In the genomic region with DNA sequence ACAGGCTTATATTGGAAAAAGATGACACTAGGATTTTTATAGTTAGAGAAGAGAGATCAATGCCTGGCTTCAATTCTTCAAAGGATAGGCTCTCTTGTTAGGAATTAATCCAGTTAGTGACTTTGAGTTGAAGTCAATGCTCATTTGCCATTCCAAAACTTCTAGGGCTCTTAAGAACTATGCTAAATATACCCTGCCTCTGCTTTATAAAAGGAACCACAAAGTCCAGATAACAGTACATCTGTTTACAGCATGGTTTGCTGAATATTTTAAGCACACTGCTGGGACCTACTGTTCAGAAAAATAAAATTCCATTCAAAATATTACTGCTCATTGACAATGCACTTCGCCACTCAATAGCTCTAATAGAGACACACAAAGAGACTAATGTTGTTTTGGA, we compare ENCODE assay signal across 24 cellular contexts.
"Had no signal": no experiment of that assay in that cellular context is flagged by ENCODE, and none has a peak within 500 bp of the region (broad histone marks: within the 10 kb centered on the region; RNA-seq: fewer than 3 reads in every experiment).

No MANE protein-coding gene starts in this region.

- H3K9ac ChIP-seq: parathyroid adenoma had no signal

- H3K36me3 ChIP-seq: gastroesophageal sphincter, left ventricle myocardium inferior, prostate gland, right lobe of liver, tibial nerve, upper lobe of right lung, vagina had no signal

- FAIRE-seq: kidney had no signal

- H3K9me3 ChIP-seq: gastroesophageal sphincter, prostate gland, right lobe of liver, testis, upper lobe of right lung, vagina had no signal

- H3K27ac ChIP-seq: coronary artery, gastroesophageal sphincter, left ventricle myocardium inferior, parathyroid adenoma, prostate gland, right lobe of liver, testis, tibial nerve, upper lobe of right lung, vagina had no signal

- H3K4me1 Mint-ChIP-seq: immature natural killer cell; naive thymus-derived CD4-positive, alpha-beta T cell; nephron progenitor cell; stimulated activated naive B cell treated with anti-CD40 and anti-IgM and Interleukin-4, amounts not matched to agents 10 μg/mL and 1 μg/mL and 100 μg/mL, for 72 hours; stimulated activated naive CD8-positive, alpha-beta T cell treated with anti-CD3 and anti-CD28 coated beads, Interleukin-15, amount 100 ng/mL, for 72 hours had no signal

- DNase-seq: effector CD4-positive, alpha-beta T cell; foreskin fibroblast; glutamatergic neuron; immature natural killer cell; kidney; left cardiac atrium; left ventricle myocardium inferior; mesendoderm; naive thymus-derived CD4-positive, alpha-beta T cell; nephron progenitor cell; right lobe of liver; stimulated activated CD4-positive, alpha-beta T cell treated with anti-CD3 and anti-CD28 coated beads, Interleukin-2, amount 100 ng/mL, for 24 hours; stimulated activated CD4-positive, alpha-beta T cell treated with anti-CD3 and anti-CD28 coated beads, Interleukin-4, amount 100 ng/mL, for 4 hours; stimulated activated naive B cell treated with anti-CD40 and anti-IgM and Interleukin-4, amounts not matched to agents 10 μg/mL and 1 μg/mL and 100 μg/mL, for 72 hours; stimulated activated naive CD8-positive, alpha-beta T cell treated with anti-CD3 and anti-CD28 coated beads, Interleukin-15, amount 100 ng/mL, for 72 hours; testis; upper lobe of right lung had no signal

- H3K27ac Mint-ChIP-seq: nephron progenitor cell; stimulated activated naive B cell treated with anti-CD40 and anti-IgM and Interleukin-4, amounts not matched to agents 10 μg/mL and 1 μg/mL and 100 μg/mL, for 72 hours; stimulated activated naive CD8-positive, alpha-beta T cell treated with anti-CD3 and anti-CD28 coated beads, Interleukin-15, amount 100 ng/mL, for 72 hours had no signal

- H3K4me3 ChIP-seq: coronary artery, gastroesophageal sphincter, left ventricle myocardium inferior, lung, prostate gland, right lobe of liver, testis, tibial nerve, upper lobe of right lung, vagina had no signal

- H3K27me3 ChIP-seq: gastroesophageal sphincter, right lobe of liver, testis, tibial nerve, upper lobe of right lung, vagina had no signal

- H3K36me3 Mint-ChIP-seq: immature natural killer cell; naive thymus-derived CD4-positive, alpha-beta T cell; stimulated activated naive B cell treated with anti-CD40 and anti-IgM and Interleukin-4, amounts not matched to agents 10 μg/mL and 1 μg/mL and 100 μg/mL, for 72 hours had no signal

- H3K9me3 Mint-ChIP-seq: stimulated activated naive CD8-positive, alpha-beta T cell treated with anti-CD3 and anti-CD28 coated beads, Interleukin-15, amount 100 ng/mL, for 72 hours had no signal

- H3K27me3 Mint-ChIP-seq: stimulated activated naive B cell treated with anti-CD40 and anti-IgM and Interleukin-4, amounts not matched to agents 10 μg/mL and 1 μg/mL and 100 μg/mL, for 72 hours; stimulated activated naive CD8-positive, alpha-beta T cell treated with anti-CD3 and anti-CD28 coated beads, Interleukin-15, amount 100 ng/mL, for 72 hours had no signal

- ATAC-seq: gastroesophageal sphincter; left cardiac atrium; naive thymus-derived CD4-positive, alpha-beta T cell; right lobe of liver; stimulated activated naive B cell treated with anti-CD40 and anti-IgM and Interleukin-4, amounts not matched to agents 10 μg/mL and 1 μg/mL and 100 μg/mL, for 72 hours; stimulated activated naive CD8-positive, alpha-beta T cell treated with anti-CD3 and anti-CD28 coated beads, Interleukin-15, amount 100 ng/mL, for 72 hours; upper lobe of right lung had no signal

- H2AFZ ChIP-seq: parathyroid adenoma had no signal

- H3K4me1 ChIP-seq: gastroesophageal sphincter, parathyroid adenoma, prostate gland, right lobe of liver, testis, tibial nerve, upper lobe of right lung, vagina had no signal

- H3K4me3 Mint-ChIP-seq: immature natural killer cell; naive thymus-derived CD4-positive, alpha-beta T cell; nephron progenitor cell; stimulated activated naive B cell treated with anti-CD40 and anti-IgM and Interleukin-4, amounts not matched to agents 10 μg/mL and 1 μg/mL and 100 μg/mL, for 72 hours; stimulated activated naive CD8-positive, alpha-beta T cell treated with anti-CD3 and anti-CD28 coated beads, Interleukin-15, amount 100 ng/mL, for 72 hours had no signal
